In genomic region chr5:153629496-153629895, GRCh38 we compare ENCODE assay signal across 26 cellular contexts.
DNase-seq lines count a peak whose midpoint lies in the region; ATAC-seq, FAIRE-seq and TF ChIP-seq lines count a peak whose summit lies in the region.
"Had no signal": no experiment of that assay in that cellular context is flagged by ENCODE, and none has a peak within 500 bp of the region (broad histone marks: within the 10 kb centered on the region; RNA-seq: fewer than 3 reads in every experiment).

No MANE protein-coding gene starts in this region.

- H2BK20ac ChIP-seq in H1 (ENCODE audit: low read length), result peak overlapping the region; percentile 8; the same call in 1 of the 2 replicates

- H3K36me3 ChIP-seq in OCI-LY7 (ENCODE audit: insufficient read depth, low read length) (no peaks in the 10 kb centered on the region), H1 (ENCODE audit: control insufficient read depth in 2 of 4, insufficient read depth in 4 of 4, low read length in 3 of 4) (no peaks in the 10 kb centered on the region), neural progenitor cell (no peaks in the 10 kb centered on the region), ovary (no peaks in the 10 kb centered on the region)
- H3K36me3 ChIP-seq: uterus had no signal

- no peak overlapping the region for H3K18ac ChIP-seq in H1 (ENCODE audit: extremely low read depth, low read length)

- no peaks in the 10 kb centered on the region for H3K23me2 ChIP-seq in H1 (ENCODE audit: low read depth, low read length)

- TF ChIP-seq POLR2A in H1 (IDR thresholded peaks at IDR 0.05; ENCODE audit: control extremely low read depth in 1 of 2, low read depth in 2 of 2, low read length in 2 of 2) (no peak), ovary (IDR thresholded peaks at IDR 0.05) (no peak)

- no TSS peak for BruUV-seq in OCI-LY7 (replicated peaks; lab: Mats Ljungman, UMichigan)

- H4K20me1 ChIP-seq in OCI-LY7 (ENCODE audit: insufficient read depth, low read length), result no peaks in the 10 kb centered on the region
- no peaks in the 10 kb centered on the region for H4K20me1 ChIP-seq in H1 (replicated peaks in 1 of 2; ENCODE audit: control insufficient read depth in 1 of 2, insufficient read depth in 2 of 2, low read length in 2 of 2)
- H4K20me1 ChIP-seq in neural progenitor cell (ENCODE audit: low read depth), result no peaks in the 10 kb centered on the region

- H3K4me3 ChIP-seq in AG04450 (ENCODE audit: low read depth, low read length) (no peak overlapping the region), OCI-LY7 (ENCODE audit: low read depth, low read length, poor library complexity, severe bottlenecking) (no peak overlapping the region), H1 (ENCODE audit: extremely low read depth in 1 of 4, insufficient read depth in 2 of 4, low read depth in 3 of 4, low read length in 4 of 4) (no peak overlapping the region), neural progenitor cell (no peak overlapping the region), ovary (no peak overlapping the region)
- H3K4me3 ChIP-seq: GM12878, lung, skin epidermis, uterus had no signal

- FAIRE-seq in H1 (lab: Jason Lieb, UNC), result no peak
- FAIRE-seq: GM12878 had no signal

- TF ChIP-seq RAD21 in H1 (IDR thresholded peaks at IDR 0.05 in 1 of 2, conservative IDR thresholded peaks at IDR 0.05 in 1 of 2; ENCODE audit: low read depth in 2 of 2, low read length in 2 of 2), result no peak

- no peaks in the 10 kb centered on the region for H3K9me2 ChIP-seq in OCI-LY7 (ENCODE audit: insufficient read depth, low read length)

- H3K4me1 ChIP-seq in OCI-LY7 (ENCODE audit: insufficient read depth, low read length, poor library complexity, severe bottlenecking) (peaks cover 67% of the 10 kb centered on the region), H1 (replicated peaks in 1 of 4; ENCODE audit: control insufficient read depth in 3 of 4, insufficient read depth in 4 of 4, low read length in 3 of 4) (peaks cover 2 to 8% (median 6%) of the 10 kb centered on the region in 4 experiments; a peak in 6 of 7 replicates), neural progenitor cell (peaks cover 21% of the 10 kb centered on the region), ovary (ENCODE audit: insufficient read depth) (no peaks in the 10 kb centered on the region)
- H3K4me1 ChIP-seq: uterus had no signal

- no peak for TF ChIP-seq EP300 in H1 (IDR thresholded peaks at IDR 0.05; ENCODE audit: borderline replicate concordance in 1 of 2, low read depth in 2 of 2, low read length in 2 of 2)
- no peak for TF ChIP-seq EP300 in ovary (IDR thresholded peaks at IDR 0.05)

- H2BK15ac ChIP-seq in H1 (ENCODE audit: low read length), result no peak overlapping the region

- no peak overlapping the region for H3K56ac ChIP-seq in H1 (replicated peaks; ENCODE audit: insufficient read length, low read depth, low read length)

- no peak for DNase-seq in AG04450 (ENCODE audit: low read depth, low spot score)
- DNase-seq in OCI-LY7 (ENCODE audit: low spot score), result no peak
- DNase-seq in H1 (ENCODE audit: low read depth in 1 of 2, low spot score in 2 of 2), result no peak
- no peak for DNase-seq in neural progenitor cell (ENCODE audit: low spot score)
- DNase-seq in activated naive CD8-positive, alpha-beta T cell treated with anti-CD3 and anti-CD28 coated beads, Interleukin-2, amount 50 U/mL, for 24 hours, result no peak
- no peak for DNase-seq in ovary
- DNase-seq: activated CD4-positive, alpha-beta T cell treated with anti-CD3 and anti-CD28 coated beads for 4 hours; activated CD8-positive, alpha-beta memory T cell treated with anti-CD3 and anti-CD28 coated beads, Interleukin-2, amount 10 ng/mL, durations not matched to agents 7 days and 5 days; central memory CD4-positive, alpha-beta T cell; DMS 273 treated with DMSO at 0.1 percent for 48 hours; effector memory CD4-positive, alpha-beta T cell; naive thymus-derived CD4-positive, alpha-beta T cell; NCI-H1694 treated with DMSO at 0.1 percent for 48 hours; NCI-H446 treated with DMSO at 0.1 percent for 48 hours; NK-92 treated with Interleukin-12 subunit alpha and Interleukin-12 subunit beta, amount 100 ng/mL, for 24 hours; RPMI8226; stimulated activated CD4-positive, alpha-beta T cell treated with anti-CD3 and anti-CD28 coated beads, Interleukin-2, amount 100 ng/mL, for 48 hours; stimulated activated naive CD8-positive, alpha-beta T cell treated with anti-CD3 and anti-CD28 coated beads, Interleukin-15, amount 100 ng/mL, for 72 hours had no signal

- H3K14ac ChIP-seq in H1 (ENCODE audit: insufficient read length), result no peak overlapping the region

- H2BK5ac ChIP-seq in H1 (ENCODE audit: low read depth, low read length), result no peak overlapping the region

- intact Hi-C loops in OCI-LY7 (cut with micrococcal nuclease; ENCODE audit: unreplicated experiment), result loop anchor here (2.0 kb wide), 2 partner anchors 29 to 133 kb away; no protein-coding TSS in a partner anchor
- intact Hi-C loops in ovary (cut with DNase I), result no loop called here

- CTCF ChIA-PET in AG04450 (lab: Charles Lee) (interaction anchor here (1.6 to 2.1 kb wide), 2 partner anchors 9 to 132 kb away, joined by 6 to 10 read pairs; no protein-coding TSS in a partner anchor), OCI-LY7 (lab: Charles Lee; ENCODE audit: unreplicated experiment) (interaction anchor here (0.6 to 0.9 kb wide), 2 partner anchors 18 to 33 kb away, joined by 3 read pairs; no protein-coding TSS in a partner anchor), H1 (lab: Charles Lee; ENCODE audit: partially characterized antibody) (interaction anchor here (0.8 to 1.2 kb wide), 2 partner anchors 9 to 126 kb away, joined by 3 to 4 read pairs; no protein-coding TSS in a partner anchor)

- no peak overlapping the region for H3K4ac ChIP-seq in H1 (replicated peaks; ENCODE audit: insufficient read length, low read depth, low read length)

- no peak overlapping the region for H2AK5ac ChIP-seq in H1 (ENCODE audit: low read depth, low read length)

- H3K9ac ChIP-seq in H1 (replicated peaks in 1 of 4; ENCODE audit: extremely low read depth in 1 of 4, low read depth in 3 of 4, low read length in 3 of 4) (no peak overlapping the region), neural progenitor cell (no peak overlapping the region)

- no peak overlapping the region for H2BK120ac ChIP-seq in H1 (replicated peaks; ENCODE audit: low read depth, low read length)

- peaks cover 2% of the 10 kb centered on the region for H3K36me3 Mint-ChIP-seq in neural progenitor cell
- H3K36me3 Mint-ChIP-seq in activated naive CD8-positive, alpha-beta T cell treated with anti-CD3 and anti-CD28 coated beads, Interleukin-2, amount 50 U/mL, for 24 hours (ENCODE audit: low read depth), result no peaks in the 10 kb centered on the region
- H3K36me3 Mint-ChIP-seq: activated CD8-positive, alpha-beta memory T cell treated with anti-CD3 and anti-CD28 coated beads, Interleukin-2, amount 10 ng/mL, durations not matched to agents 7 days and 5 days; naive thymus-derived CD4-positive, alpha-beta T cell had no signal

- H3K79me2 ChIP-seq in OCI-LY7 (ENCODE audit: insufficient read depth, low read depth, low read length) (no peaks in the 10 kb centered on the region), H1 (ENCODE audit: control insufficient read depth in 1 of 2, insufficient read depth in 2 of 2, low read length in 2 of 2) (no peaks in the 10 kb centered on the region), neural progenitor cell (ENCODE audit: low read depth) (no peaks in the 10 kb centered on the region)

- POLR2A ChIA-PET in AG04450 (lab: Yijun Ruan, JAX), result no interaction called here
- POLR2A ChIA-PET in OCI-LY7 (lab: Charles Lee), result interaction anchor here (0.8 to 1.9 kb wide), 5 partner anchors 9 to 35 kb away, joined by 3 to 6 read pairs (median 3); no protein-coding TSS in a partner anchor
- POLR2A ChIA-PET in H1 (lab: Charles Lee; ENCODE audit: partially characterized antibody), result no interaction called here

- no peak overlapping the region for H4K91ac ChIP-seq in H1 (replicated peaks; ENCODE audit: insufficient read length, low read length)

- H3F3A ChIP-seq in neural progenitor cell (ENCODE audit: low read depth), result no peaks in the 10 kb centered on the region

- H3K4me3 Mint-ChIP-seq in neural progenitor cell, result no peak overlapping the region
- H3K4me3 Mint-ChIP-seq in activated naive CD8-positive, alpha-beta T cell treated with anti-CD3 and anti-CD28 coated beads, Interleukin-2, amount 50 U/mL, for 24 hours, result no peak overlapping the region
- H3K4me3 Mint-ChIP-seq: activated CD8-positive, alpha-beta memory T cell treated with anti-CD3 and anti-CD28 coated beads, Interleukin-2, amount 10 ng/mL, durations not matched to agents 7 days and 5 days; naive thymus-derived CD4-positive, alpha-beta T cell; stimulated activated naive CD8-positive, alpha-beta T cell treated with anti-CD3 and anti-CD28 coated beads, Interleukin-15, amount 100 ng/mL, for 72 hours had no signal

- H3K27ac Mint-ChIP-seq in neural progenitor cell, result no peak overlapping the region
- H3K27ac Mint-ChIP-seq in activated naive CD8-positive, alpha-beta T cell treated with anti-CD3 and anti-CD28 coated beads, Interleukin-2, amount 50 U/mL, for 24 hours, result no peak overlapping the region
- H3K27ac Mint-ChIP-seq: activated CD8-positive, alpha-beta memory T cell treated with anti-CD3 and anti-CD28 coated beads, Interleukin-2, amount 10 ng/mL, durations not matched to agents 7 days and 5 days; activated T-helper 2 cell treated with anti-CD3 and anti-CD28 coated beads, Interferon-gamma antibody, Interleukin-2, Interleukin-4, amounts not matched to agents 10 μg/mL and 5 μg/mL and 100 μg/mL, durations not matched to agents 14 hours and 24 hours and 36 hours; naive thymus-derived CD4-positive, alpha-beta T cell; stimulated activated naive CD8-positive, alpha-beta T cell treated with anti-CD3 and anti-CD28 coated beads, Interleukin-15, amount 100 ng/mL, for 72 hours had no signal

- no peaks in the 10 kb centered on the region for H3K79me1 ChIP-seq in H1 (ENCODE audit: low read depth, low read length)

- no peak overlapping the region for H3K23ac ChIP-seq in H1 (ENCODE audit: insufficient read length)

- H3K9me3 ChIP-seq in AG04450 (ENCODE audit: control insufficient read depth, insufficient read depth, low read length) (no peaks in the 10 kb centered on the region), OCI-LY7 (ENCODE audit: low read length) (no peaks in the 10 kb centered on the region), H1 (ENCODE audit: insufficient read depth in 2 of 2, low read depth in 1 of 2, low read length in 1 of 2) (no peaks in the 10 kb centered on the region), neural progenitor cell (ENCODE audit: low read depth) (no peaks in the 10 kb centered on the region), ovary (no peaks in the 10 kb centered on the region)
- H3K9me3 ChIP-seq: uterus had no signal

- H3K27me3 ChIP-seq in AG04450 (ENCODE audit: control insufficient read depth, insufficient read depth, low read length) (no peaks in the 10 kb centered on the region), H1 (replicated peaks in 1 of 4; ENCODE audit: control insufficient read depth in 3 of 4, extremely low read depth in 1 of 4, insufficient read depth in 3 of 4, low read length in 3 of 4) (no peaks in the 10 kb centered on the region), neural progenitor cell (no peaks in the 10 kb centered on the region), ovary (no peaks in the 10 kb centered on the region)
- H3K27me3 ChIP-seq: uterus had no signal

- peaks cover 5% of the 10 kb centered on the region for H3K27me3 Mint-ChIP-seq in neural progenitor cell (ENCODE audit: insufficient read depth, low read depth)
- H3K27me3 Mint-ChIP-seq in activated naive CD8-positive, alpha-beta T cell treated with anti-CD3 and anti-CD28 coated beads, Interleukin-2, amount 50 U/mL, for 24 hours, result no peaks in the 10 kb centered on the region
- H3K27me3 Mint-ChIP-seq: activated CD8-positive, alpha-beta memory T cell treated with anti-CD3 and anti-CD28 coated beads, Interleukin-2, amount 10 ng/mL, durations not matched to agents 7 days and 5 days; stimulated activated naive CD8-positive, alpha-beta T cell treated with anti-CD3 and anti-CD28 coated beads, Interleukin-15, amount 100 ng/mL, for 72 hours had no signal

- no peak overlapping the region for H2BK12ac ChIP-seq in H1 (ENCODE audit: low read depth, low read length)

- H3K4me2 ChIP-seq in OCI-LY7 (ENCODE audit: low read length), result peak overlapping the region; percentile 36; the same call in 1 of the 2 replicates
- no peak overlapping the region for H3K4me2 ChIP-seq in H1 (ENCODE audit: insufficient read depth in 1 of 2, low read depth in 2 of 2, low read length in 2 of 2)
- peak overlapping the region; percentile 6 for H3K4me2 ChIP-seq in neural progenitor cell

- H3K27ac ChIP-seq in AG04450 (ENCODE audit: low read depth, low read length) (peak overlapping the region; percentile 91), OCI-LY7 (ENCODE audit: low read depth, low read length, poor library complexity, severe bottlenecking) (peak overlapping the region; percentile 28), H1 (ENCODE audit: low read depth, low read length) (no peak overlapping the region), neural progenitor cell (no peak overlapping the region), ovary (no peak overlapping the region)
- H3K27ac ChIP-seq: HL-60, uterus had no signal

- TF ChIP-seq CTCF in AG04450 (IDR thresholded peaks at IDR 0.05; ENCODE audit: low read depth, low read length), result no peak
- TF ChIP-seq CTCF in OCI-LY7 (conservative IDR thresholded peaks at IDR 0.05; ENCODE audit: low read length), result no peak; the same call in none of the 2 replicates
- no peak for TF ChIP-seq CTCF in H1 (IDR thresholded peaks at IDR 0.05; ENCODE audit: control extremely low read depth in 1 of 3, insufficient read depth in 1 of 3, low read depth in 1 of 3, low read length in 3 of 3)
- TF ChIP-seq CTCF in neural progenitor cell (IDR thresholded peaks at IDR 0.05), result no peak
- no peak for TF ChIP-seq CTCF in ovary (IDR thresholded peaks at IDR 0.05)

- peaks cover 12% of the 10 kb centered on the region for H3K4me1 Mint-ChIP-seq in neural progenitor cell
- no peaks in the 10 kb centered on the region for H3K4me1 Mint-ChIP-seq in activated naive CD8-positive, alpha-beta T cell treated with anti-CD3 and anti-CD28 coated beads, Interleukin-2, amount 50 U/mL, for 24 hours
- H3K4me1 Mint-ChIP-seq: activated CD8-positive, alpha-beta memory T cell treated with anti-CD3 and anti-CD28 coated beads, Interleukin-2, amount 10 ng/mL, durations not matched to agents 7 days and 5 days; naive thymus-derived CD4-positive, alpha-beta T cell; stimulated activated naive CD8-positive, alpha-beta T cell treated with anti-CD3 and anti-CD28 coated beads, Interleukin-15, amount 100 ng/mL, for 72 hours had no signal

- no peak overlapping the region for H4K5ac ChIP-seq in H1 (ENCODE audit: insufficient read length, low read depth, low read length)

- whole genome bisulfite sequencing in H1 (ENCODE audit: extremely low coverage in 1 of 2, insufficient coverage in 1 of 2, insufficient read length in 1 of 2, insufficient replicate concordance in 2 of 2, low coverage in 1 of 2, low lambda C conversion rate in 2 of 2, missing lambda C conversion rate in 1 of 2), 2 experiments, result 91% methylated on average over 4 of the region's 4 CpGs; no CpG with 5 or more reads in 1 of the 2 experiments
- 74 to 90% (median 83%) methylated on average over 4 of the region's 4 CpGs for WGBS in ovary, 3 donors

- H3K9me3 Mint-ChIP-seq in neural progenitor cell, result no peaks in the 10 kb centered on the region
- H3K9me3 Mint-ChIP-seq in activated naive CD8-positive, alpha-beta T cell treated with anti-CD3 and anti-CD28 coated beads, Interleukin-2, amount 50 U/mL, for 24 hours, result no peaks in the 10 kb centered on the region
- H3K9me3 Mint-ChIP-seq: activated T-helper 2 cell treated with anti-CD3 and anti-CD28 coated beads, Interferon-gamma antibody, Interleukin-2, Interleukin-4, amounts not matched to agents 10 μg/mL and 5 μg/mL and 100 μg/mL, durations not matched to agents 14 hours and 24 hours and 36 hours; stimulated activated naive CD8-positive, alpha-beta T cell treated with anti-CD3 and anti-CD28 coated beads, Interleukin-15, amount 100 ng/mL, for 72 hours had no signal

- ATAC-seq in HG03108 (IDR thresholded peaks at IDR 0.05; ENCODE audit: unreplicated experiment) (no peak), GM21825 (IDR thresholded peaks at IDR 0.05; ENCODE audit: unreplicated experiment) (no peak)
- no peak for ATAC-seq in activated naive CD8-positive, alpha-beta T cell treated with anti-CD3 and anti-CD28 coated beads, Interleukin-2, amount 50 U/mL, for 24 hours
- ATAC-seq: activated CD8-positive, alpha-beta memory T cell treated with anti-CD3 and anti-CD28 coated beads, Interleukin-2, amount 10 ng/mL, durations not matched to agents 7 days and 5 days; GM12878; naive thymus-derived CD4-positive, alpha-beta T cell; stimulated activated naive CD8-positive, alpha-beta T cell treated with anti-CD3 and anti-CD28 coated beads, Interleukin-15, amount 100 ng/mL, for 72 hours had no signal

- H2AFZ ChIP-seq in OCI-LY7 (ENCODE audit: low read length), result peak overlapping the region; percentile 95; the same call in 1 of the 2 replicates
- peak overlapping the region; percentile 78; the same call in 1 of the 2 replicates for H2AFZ ChIP-seq in H1 (ENCODE audit: low read length)
- peak overlapping the region; percentile 51 for H2AFZ ChIP-seq in neural progenitor cell (replicated peaks)

- H4K8ac ChIP-seq in H1 (ENCODE audit: extremely low read depth, insufficient read depth, low read length), result no peak overlapping the region

Comparison
In these comparisons a context has a peak if more than half of its experiments do, and no peak if none do; other contexts are left out.
1. H3K27ac ChIP-seq: peak in AG04450 (single experiment) and OCI-LY7 (single experiment); none in H1 (single experiment), neural progenitor cell (single experiment) and ovary (0 of 2).
2. H3K4me2 ChIP-seq: peak in OCI-LY7 (single experiment) and neural progenitor cell (single experiment); none in H1 (0 of 2).
3. Peak in every context shown above with its lines, with median percentiles within 50 percentile points of each other: H2AFZ ChIP-seq.